In the genomic region with DNA sequence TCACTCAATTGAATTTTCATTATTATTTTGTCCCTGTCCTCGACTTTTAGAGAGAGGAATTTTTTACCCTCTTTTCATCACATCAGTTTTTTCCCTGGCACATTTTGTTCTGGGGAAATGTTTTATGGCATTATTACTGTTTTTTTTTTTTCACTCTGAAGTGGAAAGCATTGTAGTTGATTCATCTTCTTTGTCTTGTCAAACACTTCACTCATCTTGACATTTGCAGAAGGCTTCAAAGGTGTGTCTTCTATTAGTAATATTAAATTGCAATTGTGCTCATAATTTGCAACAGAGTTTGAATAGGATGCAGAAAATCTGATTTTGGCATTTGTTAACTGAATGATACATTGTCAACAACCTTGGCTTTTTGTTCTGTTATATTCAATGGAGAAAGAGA, we compare ENCODE assay signal across 7 cellular contexts.
"Had no signal": no experiment of that assay in that cellular context is flagged by ENCODE, and none has a peak within 500 bp of the region (broad histone marks: within the 10 kb centered on the region; RNA-seq: fewer than 3 reads in every experiment).

No MANE protein-coding gene starts in this region.

- H2AFZ ChIP-seq: GM23248 had no signal

- H3K9ac ChIP-seq: GM23248 had no signal

- H3K4me3 ChIP-seq: GM23248, HAP-1 had no signal

- H3K9me3 ChIP-seq: HAP-1 had no signal

- DNase-seq: GM23248, GOT3, H7, HFFc6, KBM-7 had no signal

- H3K27ac ChIP-seq: GM23248, HL-60 had no signal

- H3K36me3 ChIP-seq: HAP-1 had no signal
